Comparison of ENCODE assay signal across 2 cellular contexts in genomic region chr7:63876707-63877322, GRCh38.
A peak's percentile ranks its signal among the peaks of the same experiment; 100 is the strongest.
TF ChIP-seq lines count a peak whose summit lies in the region.

No MANE protein-coding gene starts in this region.

TF ChIP-seq in HEK293, 187 proteins besides CTCF, POLR2A, EP300 and RAD21:
- TF ChIP-seq SETDB1 (IDR thresholded peaks at IDR 0.05; ENCODE audit: insufficient read length, low read length), result peak; percentile 86
- no peak for TF ChIP-seq YY2 (tag by site-specific recombination; IDR thresholded peaks at IDR 0.05)
- peak; percentile 80 for TF ChIP-seq ZNF274 (IDR thresholded peaks at IDR 0.05; ENCODE audit: low read length)
- TF ChIP-seq ZNF274 (tag by site-specific recombination; IDR thresholded peaks at IDR 0.05; ENCODE audit: borderline replicate concordance), result peak; percentile 79; the same call in 1 of the 2 replicates
TF ChIP-seq in HEK293: peak in this region for 2.

TF ChIP-seq in H1, 55 proteins besides CTCF, POLR2A, EP300 and RAD21:
- TF ChIP-seq ZNF274 (IDR thresholded peaks at IDR 0.05; ENCODE audit: borderline replicate concordance, extremely low read depth, low read length) (peak; percentile 98), CHD1 (IDR thresholded peaks at IDR 0.05; ENCODE audit: low read depth, low read length) (no peak), NANOG (IDR thresholded peaks at IDR 0.05; ENCODE audit: insufficient read depth, low read depth, low read length, poor library complexity, severe bottlenecking) (no peak), HDAC2 (IDR thresholded peaks at IDR 0.05; ENCODE audit: borderline replicate concordance in 1 of 2, low read depth in 2 of 2, low read length in 2 of 2) (no peak)
